ENCODE assay signal across 15 cellular contexts in genomic region chr15:52710710-52711107, GRCh38.
"Had no signal": no experiment of that assay in that cellular context is flagged by ENCODE, and none has a peak within 500 bp of the region (broad histone marks: within the 10 kb centered on the region; RNA-seq: fewer than 3 reads in every experiment).

No MANE protein-coding gene starts in this region.

- H3K27ac Mint-ChIP-seq: activated T-helper 1 cell treated with anti-CD3 and anti-CD28 coated beads, Interleukin-12 subunit alpha, Interleukin-12 subunit beta, Interleukin-2, Interleukin-4 antibody, amounts not matched to agents 30 ng/mL and 10 ng/mL and 1 ng/mL, durations not matched to agents 14 hours and 24 hours and 36 hours had no signal

- H3K4me1 Mint-ChIP-seq: neural crest cell had no signal

- H3K4me1 ChIP-seq: body of pancreas had no signal

- DNase-seq: activated CD4-positive, alpha-beta T cell treated with anti-CD3 and anti-CD28 coated beads, Interleukin-2, amount 50 U/mL, for 1 hour; activated naive CD4-positive, alpha-beta T cell treated with Interleukin-2 at 50 U/mL for 16 hours; amniotic stem cell; body of pancreas; central memory CD4-positive, alpha-beta T cell; cortex of kidney; effector memory CD8-positive, alpha-beta T cell; hippocampal formation; kidney glomerular epithelial cell; stimulated activated CD4-positive, alpha-beta T cell treated with anti-CD3 and anti-CD28 coated beads, Interleukin-2, amount 100 ng/mL, for 48 hours; thyroid gland; WERI-Rb-1 had no signal

- FAIRE-seq: urothelium cell line had no signal

- H3K27me3 Mint-ChIP-seq: effector memory CD8-positive, alpha-beta T cell had no signal

- H3K4me3 Mint-ChIP-seq: activated T-helper 1 cell treated with anti-CD3 and anti-CD28 coated beads, Interleukin-12 subunit alpha, Interleukin-12 subunit beta, Interleukin-2, Interleukin-4 antibody, amounts not matched to agents 30 ng/mL and 10 ng/mL and 1 ng/mL, durations not matched to agents 14 hours and 24 hours and 36 hours; effector memory CD8-positive, alpha-beta T cell; neural crest cell had no signal

- H3K27ac ChIP-seq: thyroid gland, WERI-Rb-1 had no signal

- ATAC-seq: body of pancreas; effector memory CD8-positive, alpha-beta T cell had no signal

- H3K9me3 ChIP-seq: body of pancreas, thyroid gland had no signal

- H3K27me3 ChIP-seq: body of pancreas, thyroid gland had no signal

- H3K4me3 ChIP-seq: body of pancreas, thyroid gland had no signal

- H3K36me3 ChIP-seq: thyroid gland, WERI-Rb-1 had no signal

- H3K9me3 Mint-ChIP-seq: activated T-helper 1 cell treated with anti-CD3 and anti-CD28 coated beads, Interleukin-12 subunit alpha, Interleukin-12 subunit beta, Interleukin-2, Interleukin-4 antibody, amounts not matched to agents 30 ng/mL and 10 ng/mL and 1 ng/mL, durations not matched to agents 14 hours and 24 hours and 36 hours; neural crest cell had no signal
